Comparison of ENCODE assay signal across 14 cellular contexts in the genomic region with DNA sequence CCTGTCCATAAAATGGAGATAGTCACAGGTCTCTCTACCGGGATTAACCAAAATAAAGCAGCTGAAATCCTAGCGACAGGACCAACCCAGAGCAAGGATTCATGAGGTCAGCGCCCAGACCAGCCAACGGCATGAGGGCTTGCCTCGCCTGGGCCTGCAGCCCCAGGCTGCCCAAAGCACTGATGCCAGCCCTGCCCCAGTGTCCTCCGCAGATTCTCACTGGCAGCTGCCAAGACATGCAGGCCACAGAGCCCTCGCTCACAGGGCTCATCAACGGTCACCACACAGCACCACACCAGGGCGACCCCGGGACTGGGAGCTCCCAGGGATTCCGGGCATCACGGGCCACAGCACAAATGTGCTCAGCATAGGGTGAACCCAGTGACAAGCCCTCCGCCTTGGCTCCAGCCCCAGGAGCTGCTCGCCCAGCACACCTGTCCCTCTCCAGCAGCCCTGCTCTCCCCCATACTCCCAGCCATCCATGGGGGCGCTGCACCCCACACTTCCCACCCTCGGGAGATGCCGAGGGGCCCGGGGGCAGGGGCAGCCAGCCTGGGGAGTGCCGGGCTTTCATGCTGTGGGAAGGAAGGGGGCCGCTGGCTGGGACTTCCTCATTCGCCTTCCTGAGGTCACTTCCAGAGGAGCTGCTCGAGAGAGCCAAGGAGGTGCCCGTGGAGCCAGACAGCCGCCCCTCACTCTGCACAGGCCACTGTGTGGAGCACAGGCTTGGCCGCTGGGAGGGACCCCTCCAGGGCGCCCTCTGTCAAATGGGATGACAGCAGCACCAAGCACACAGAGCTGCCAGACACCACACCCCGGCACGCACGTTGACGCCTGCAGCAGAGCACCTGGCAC. TPM values are rescaled to one million over a fixed set of nuclear protein-coding genes. Genes with fewer than 3 reads are reported as not detected.
DNase-seq lines count a peak whose midpoint lies in the region; ATAC-seq and TF ChIP-seq lines count a peak whose summit lies in the region.
"Had no signal": no experiment of that assay in that cellular context is flagged by ENCODE, and none has a peak within 500 bp of the region (broad histone marks: within the 10 kb centered on the region; RNA-seq: fewer than 3 reads in every experiment).

No MANE protein-coding gene starts in this region.

- H3K36me3 ChIP-seq in KMS-11 (ENCODE audit: insufficient read depth), result no peaks in the 10 kb centered on the region
- peaks cover 27% of the 10 kb centered on the region for H3K36me3 ChIP-seq in osteoblast (ENCODE audit: insufficient read depth, low read length)

- peak overlapping the region; percentile 21 for H3K27ac ChIP-seq in CD4-positive, alpha-beta T cell (ENCODE audit: low read depth, low read length)
- H3K27ac ChIP-seq in KMS-11, result peak overlapping the region; percentile 75; the same call in 1 of the 2 replicates
- no peak overlapping the region for H3K27ac ChIP-seq in osteoblast (ENCODE audit: low read depth, low read length)

- H3K9ac ChIP-seq in KMS-11, result peak overlapping the region; percentile 49; the same call in 1 of the 2 replicates

- H2AFZ ChIP-seq in KMS-11 (ENCODE audit: low read depth), result no peak overlapping the region
- no peak overlapping the region for H2AFZ ChIP-seq in osteoblast (ENCODE audit: low read length)

- H4K20me1 ChIP-seq in KMS-11 (ENCODE audit: insufficient read depth), result no peaks in the 10 kb centered on the region
- H4K20me1 ChIP-seq in osteoblast (ENCODE audit: insufficient read depth, low read length), result peaks cover 50% of the 10 kb centered on the region

- peaks cover 29% of the 10 kb centered on the region for H3K4me1 ChIP-seq in KMS-11 (ENCODE audit: low read depth, poor library complexity, severe bottlenecking)
- H3K4me1 ChIP-seq in osteoblast (ENCODE audit: insufficient read depth, low read length), result no peaks in the 10 kb centered on the region

- no peaks in the 10 kb centered on the region for H3K9me3 Mint-ChIP-seq in CD4-positive, alpha-beta T cell
- no peaks in the 10 kb centered on the region for H3K9me3 Mint-ChIP-seq in effector memory CD8-positive, alpha-beta T cell
- H3K9me3 Mint-ChIP-seq: stimulated activated naive CD8-positive, alpha-beta T cell treated with anti-CD3 and anti-CD28 coated beads, Interleukin-15, Interleukin-2, amounts not matched to agents 100 ng/mL and 50 ng/mL, for 24 hours had no signal

- H3K27me3 ChIP-seq in CD4-positive, alpha-beta T cell (ENCODE audit: control insufficient read depth, insufficient read depth, low read length), result no peaks in the 10 kb centered on the region
- no peaks in the 10 kb centered on the region for H3K27me3 ChIP-seq in KMS-11 (ENCODE audit: insufficient read depth, low read depth)
- no peaks in the 10 kb centered on the region for H3K27me3 ChIP-seq in osteoblast (ENCODE audit: insufficient read depth, low read length)

- no peak overlapping the region for H3K4me3 Mint-ChIP-seq in CD4-positive, alpha-beta T cell
- H3K4me3 Mint-ChIP-seq in effector memory CD8-positive, alpha-beta T cell, result peak overlapping the region; percentile 60 to 76
- H3K4me3 Mint-ChIP-seq: stimulated activated naive CD8-positive, alpha-beta T cell treated with anti-CD3 and anti-CD28 coated beads, Interleukin-15, Interleukin-2, amounts not matched to agents 100 ng/mL and 50 ng/mL, for 24 hours had no signal

- CTCF ChIA-PET in CD4-positive, alpha-beta T cell (lab: Charles Lee), result no interaction called here

- ATAC-seq in CD4-positive, alpha-beta T cell (ENCODE audit: poor library complexity), result no peak
- no peak for ATAC-seq in effector memory CD8-positive, alpha-beta T cell (replicated peaks)
- ATAC-seq in HG03159 (IDR thresholded peaks at IDR 0.05; ENCODE audit: unreplicated experiment) (no peak), GM19463 (IDR thresholded peaks at IDR 0.05; ENCODE audit: unreplicated experiment) (no peak)

- peaks cover 23% of the 10 kb centered on the region; the same call in 1 of the 2 replicates for H3K79me2 ChIP-seq in KMS-11 (ENCODE audit: insufficient read depth, low read depth)
- peaks cover 89% of the 10 kb centered on the region for H3K79me2 ChIP-seq in osteoblast (ENCODE audit: insufficient read depth, low read length)

- peak in 1 of 10 experiments; percentile 4 for DNase-seq in CD4-positive, alpha-beta T cell
- DNase-seq in effector memory CD8-positive, alpha-beta T cell, result no peak
- DNase-seq in osteoblast (ENCODE audit: insufficient read length, low spot score, missing footprints) (peak; percentile 43), superior temporal gyrus (ENCODE audit: extremely low spot score) (no peak)
- DNase-seq: activated CD4-positive, CD25-positive, alpha-beta regulatory T cell treated with anti-CD3 and anti-CD28 coated beads, Interleukin-2, amount 50 U/mL, for 72 hours; activated naive CD4-positive, alpha-beta T cell; cerebellar nuclear complex; mesendoderm; NCI-H2029 treated with DMSO at 0.1 percent for 48 hours; stimulated activated CD4-positive, alpha-beta T cell treated with anti-CD3 and anti-CD28 coated beads, Interleukin-4, amount 100 ng/mL, for 4 hours had no signal

- intact Hi-C loops in CD4-positive, alpha-beta T cell (cut with DNase I, micrococcal nuclease), result no loop called here

- no peak for TF ChIP-seq CTCF in CD4-positive, alpha-beta T cell (IDR thresholded peaks at IDR 0.05)
- no peak for TF ChIP-seq CTCF in KMS-11 (conservative IDR thresholded peaks at IDR 0.05; ENCODE audit: low read depth, low read length)
- no peak for TF ChIP-seq CTCF in osteoblast (IDR thresholded peaks at IDR 0.05; ENCODE audit: extremely low read depth, low read depth, low read length)

- H3K36me3 Mint-ChIP-seq in CD4-positive, alpha-beta T cell (ENCODE audit: low read depth), result peaks cover 88% of the 10 kb centered on the region
- peaks cover 72% of the 10 kb centered on the region for H3K36me3 Mint-ChIP-seq in effector memory CD8-positive, alpha-beta T cell (ENCODE audit: insufficient read depth)

- peaks cover 18% of the 10 kb centered on the region for H3K4me1 Mint-ChIP-seq in CD4-positive, alpha-beta T cell (ENCODE audit: low read depth)
- peaks cover 37 to 38% of the 10 kb centered on the region in 2 donors for H3K4me1 Mint-ChIP-seq in effector memory CD8-positive, alpha-beta T cell (ENCODE audit: low read depth in 2 of 2)

- H3K27me3 Mint-ChIP-seq in CD4-positive, alpha-beta T cell, result no peaks in the 10 kb centered on the region
- H3K27me3 Mint-ChIP-seq in effector memory CD8-positive, alpha-beta T cell, result no peaks in the 10 kb centered on the region
- H3K27me3 Mint-ChIP-seq: stimulated activated naive CD8-positive, alpha-beta T cell treated with anti-CD3 and anti-CD28 coated beads, Interleukin-15, Interleukin-2, amounts not matched to agents 100 ng/mL and 50 ng/mL, for 24 hours had no signal

- peak overlapping the region; percentile 82 for H3K4me2 ChIP-seq in KMS-11
- no peak overlapping the region for H3K4me2 ChIP-seq in osteoblast (ENCODE audit: insufficient read depth, low read length)

- POLR2A ChIA-PET in CD4-positive, alpha-beta T cell (lab: Charles Lee), result interaction anchor here (1.2 to 1.9 kb wide), 2 partner anchors 14 to 15 kb away, joined by 4 to 5 read pairs; a partner anchor contains a TSS

- no peaks in the 10 kb centered on the region for H3K9me3 ChIP-seq in CD4-positive, alpha-beta T cell (ENCODE audit: control insufficient read depth, low read length)
- no peaks in the 10 kb centered on the region for H3K9me3 ChIP-seq in osteoblast (ENCODE audit: low read depth, low read length)

- H3K4me3 ChIP-seq in KMS-11 (IDR thresholded peaks at IDR 0.05; ENCODE audit: insufficient read depth, low read depth, low read length) (no peak overlapping the region), osteoblast (ENCODE audit: insufficient read depth, low read length) (no peak overlapping the region)

- H3K27ac Mint-ChIP-seq in CD4-positive, alpha-beta T cell, result peak overlapping the region; percentile 72
- peak overlapping the region; percentile 73 to 94 for H3K27ac Mint-ChIP-seq in effector memory CD8-positive, alpha-beta T cell

RNA-seq across cellular contexts. Expression of a gene that starts 14.1 kb away (rescaled TPM):
- total RNA-seq in CD4-positive, alpha-beta T cell, result 10 to 100 TPM; 49.7 to 53.8 TPM
- 25.0 and 27.4 TPM in 2 replicates for total RNA-seq in osteoblast
